ENCODE assay signal across 8 cellular contexts in the genomic region with DNA sequence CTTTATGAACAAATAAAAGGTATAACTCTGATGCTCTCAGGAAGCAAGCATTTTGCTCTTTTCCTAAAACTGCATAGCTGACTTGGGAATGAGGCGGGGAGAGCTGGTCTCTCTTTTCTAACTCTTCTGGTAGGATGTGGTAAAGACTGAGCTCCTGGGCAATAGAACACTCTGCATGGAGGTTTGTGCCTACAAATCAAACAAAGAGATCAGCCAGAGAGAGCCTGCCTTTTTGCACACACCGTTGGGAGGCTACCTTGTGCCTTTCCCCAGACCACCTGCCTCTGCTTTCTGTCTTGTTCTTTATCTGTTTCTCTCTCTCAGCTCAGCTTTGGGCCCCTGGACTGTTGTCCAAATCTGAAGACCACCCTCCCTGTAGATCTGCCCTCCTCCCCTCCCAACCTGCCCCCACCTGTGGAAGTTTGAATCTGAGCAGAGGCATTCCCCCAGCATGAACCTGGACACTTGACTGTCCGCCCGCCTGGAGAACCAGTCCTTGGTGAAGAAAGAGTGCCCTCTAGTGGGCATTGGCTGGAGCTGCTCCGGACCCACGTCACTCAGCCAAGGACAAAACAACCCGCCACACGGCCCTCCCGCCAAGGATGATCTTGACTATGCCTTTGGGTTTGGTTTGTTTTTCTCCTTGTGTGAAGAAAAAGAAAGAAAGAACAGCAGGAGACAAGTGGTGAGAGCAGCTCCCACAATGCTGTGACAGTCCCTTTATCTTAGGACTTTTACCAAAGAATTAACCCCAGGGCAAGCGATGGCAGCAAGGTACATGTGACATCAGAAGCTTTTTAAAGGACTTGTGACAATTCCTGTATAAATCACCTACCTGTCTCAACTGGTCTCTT.
DNase-seq lines count a peak whose midpoint lies in the region; ATAC-seq and TF ChIP-seq lines count a peak whose summit lies in the region.

No MANE protein-coding gene starts in this region.

- no peak overlapping the region for H3K4me3 Mint-ChIP-seq in CD8-positive, alpha-beta T cell
- no peak overlapping the region for H3K4me3 Mint-ChIP-seq in effector memory CD8-positive, alpha-beta T cell

- peak; percentile 37 for TF ChIP-seq CTCF in CD8-positive, alpha-beta T cell (IDR thresholded peaks at IDR 0.05)

- no peak overlapping the region for H3K4me3 ChIP-seq in CD8-positive, alpha-beta T cell (ENCODE audit: low read depth, low read length)

- H3K9me3 Mint-ChIP-seq in CD8-positive, alpha-beta T cell = no peaks in the 10 kb centered on the region
- no peaks in the 10 kb centered on the region for H3K9me3 Mint-ChIP-seq in effector memory CD8-positive, alpha-beta T cell

- H3K27me3 ChIP-seq in CD8-positive, alpha-beta T cell (ENCODE audit: insufficient read depth, low read length) = no peaks in the 10 kb centered on the region

- no peaks in the 10 kb centered on the region for H3K4me1 ChIP-seq in CD8-positive, alpha-beta T cell (ENCODE audit: insufficient read depth, low read length)

- ATAC-seq in CD8-positive, alpha-beta T cell = no peak
- ATAC-seq in GM19397 (IDR thresholded peaks at IDR 0.05; ENCODE audit: unreplicated experiment) = peak; percentile 94
- peak; percentile 92 for ATAC-seq in HG03469 (IDR thresholded peaks at IDR 0.05; ENCODE audit: unreplicated experiment)
- ATAC-seq in effector memory CD8-positive, alpha-beta T cell (replicated peaks) = peak; percentile 51

- peak; percentile 6 to 71 (median 32) for DNase-seq in CD8-positive, alpha-beta T cell
- DNase-seq in NCI-H526 treated with DMSO at 0.1 percent for 48 hours (lab: John Stamatoyannopoulos, UW) = peak; percentile 84
- DNase-seq in activated CD4-positive, alpha-beta T cell treated with anti-CD3 and anti-CD28 coated beads, Interleukin-2, amount 50 U/mL, for 48 hours = peak; percentile 55 to 71
- DNase-seq in effector memory CD8-positive, alpha-beta T cell = peak; percentile 23 to 35 (median 33)
- peak; percentile 77 to 79 for DNase-seq in lung microvascular endothelial cell (ENCODE audit: low read depth in 2 of 2)
- DNase-seq in stimulated activated CD8-positive, alpha-beta memory T cell treated with anti-CD3 and anti-CD28 coated beads, Interleukin-12 subunit alpha, Interleukin-12 subunit beta, amount 100 ng/mL, for 4 hours (ENCODE audit: low read depth) = peak; percentile 18

- no peaks in the 10 kb centered on the region for H3K36me3 Mint-ChIP-seq in CD8-positive, alpha-beta T cell
- no peaks in the 10 kb centered on the region for H3K36me3 Mint-ChIP-seq in effector memory CD8-positive, alpha-beta T cell (ENCODE audit: insufficient read depth)

- no peak overlapping the region for H3K27ac Mint-ChIP-seq in CD8-positive, alpha-beta T cell
- no peak overlapping the region for H3K27ac Mint-ChIP-seq in effector memory CD8-positive, alpha-beta T cell

- H3K9me3 ChIP-seq in CD8-positive, alpha-beta T cell (ENCODE audit: low read length) = no peaks in the 10 kb centered on the region

- intact Hi-C loops in CD8-positive, alpha-beta T cell (cut with DNase I, micrococcal nuclease) = loop anchor here in 1 of 2 experiments (5.0 kb wide), 2 partner anchors 1375 to 1940 kb away; no protein-coding TSS in a partner anchor

- no peak overlapping the region for H3K27ac ChIP-seq in CD8-positive, alpha-beta T cell (ENCODE audit: low read depth, low read length)

- H3K4me1 Mint-ChIP-seq in CD8-positive, alpha-beta T cell (ENCODE audit: low read depth) = peaks cover 6% of the 10 kb centered on the region
- H3K4me1 Mint-ChIP-seq in effector memory CD8-positive, alpha-beta T cell (ENCODE audit: low read depth in 2 of 2) = peaks cover 0 to 3% of the 10 kb centered on the region in 2 donors

- CTCF ChIA-PET in CD8-positive, alpha-beta T cell (lab: Charles Lee) = interaction anchor here (0.7 to 2.4 kb wide), 8 partner anchors 9 to 458 kb away, joined by 3 to 16 read pairs (median 4); no protein-coding TSS in a partner anchor

- no peaks in the 10 kb centered on the region for H3K36me3 ChIP-seq in CD8-positive, alpha-beta T cell (ENCODE audit: insufficient read depth, low read length)

- H3K27me3 Mint-ChIP-seq in CD8-positive, alpha-beta T cell (ENCODE audit: low read depth) = peaks cover 6% of the 10 kb centered on the region
- peaks cover 9 to 13% of the 10 kb centered on the region in 2 donors for H3K27me3 Mint-ChIP-seq in effector memory CD8-positive, alpha-beta T cell

- POLR2A ChIA-PET in CD8-positive, alpha-beta T cell (lab: Charles Lee) = no interaction called here

Comparison
In these comparisons a context has a peak if more than half of its experiments do, and no peak if none do; other contexts are left out.
1. DNase-seq: peak in every context shown above with its lines; median percentile 84 in NCI-H526 treated with DMSO at 0.1 percent for 48 hours; 78 in lung microvascular endothelial cell; 63 in activated CD4-positive, alpha-beta T cell treated with anti-CD3 and anti-CD28 coated beads, Interleukin-2, amount 50 U/mL, for 48 hours; 33 in effector memory CD8-positive, alpha-beta T cell; 32 in CD8-positive, alpha-beta T cell; 18 in stimulated activated CD8-positive, alpha-beta memory T cell treated with anti-CD3 and anti-CD28 coated beads, Interleukin-12 subunit alpha, Interleukin-12 subunit beta, amount 100 ng/mL, for 4 hours.